11 cellular contexts compared by ENCODE assay signal in the genomic region with DNA sequence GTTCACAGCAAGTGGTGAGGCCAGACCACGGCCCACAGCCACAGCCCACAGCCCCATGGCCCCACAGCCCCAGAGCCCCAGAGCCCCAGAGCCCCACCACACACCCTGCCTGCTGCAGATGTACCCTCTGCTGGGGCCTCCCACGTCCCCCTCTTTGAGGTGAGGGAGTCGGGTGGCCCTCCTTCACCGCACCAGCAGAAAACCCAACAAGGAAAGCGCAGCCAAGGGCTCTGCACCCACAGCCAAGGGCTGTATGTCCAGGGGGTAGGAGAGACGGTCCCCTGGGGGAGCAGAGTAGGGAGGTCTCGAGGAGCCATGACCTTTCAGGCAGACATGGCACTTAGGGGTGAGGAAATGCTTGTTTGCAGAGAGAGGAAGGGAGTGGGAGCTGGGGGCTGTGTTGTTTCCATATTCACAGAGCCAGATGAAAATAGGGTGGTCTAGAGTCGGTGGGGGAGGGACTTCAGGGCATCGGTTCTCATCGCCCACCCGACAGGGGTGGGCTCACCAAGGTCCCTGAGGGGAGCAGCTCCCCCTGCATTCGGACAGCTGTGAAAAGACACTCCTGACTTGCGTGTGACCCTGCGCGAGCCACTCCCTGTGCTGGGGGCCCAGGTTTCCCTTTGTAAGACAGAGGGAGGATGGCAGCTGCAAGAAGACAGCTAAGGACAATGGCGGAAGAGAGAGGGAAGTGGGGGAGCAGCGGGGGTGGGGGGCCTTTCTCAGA.
"Had no signal": no experiment of that assay in that cellular context is flagged by ENCODE, and none has a peak within 500 bp of the region (broad histone marks: within the 10 kb centered on the region; RNA-seq: fewer than 3 reads in every experiment).

No MANE protein-coding gene starts in this region.

- H3K9me3 Mint-ChIP-seq: activated T-cell treated with anti-CD3 and anti-CD28 coated beads, Interleukin-2, amount 50 U/mL, for 24 hours; T-helper 2 cell treated with Interferon-gamma antibody and Interleukin-4, amounts not matched to agents 5 μg/mL and 100 μg/mL, for 36 hours had no signal

- H3K4me3 Mint-ChIP-seq: activated naive CD8-positive, alpha-beta T cell; activated T-cell treated with anti-CD3 and anti-CD28 coated beads, Interleukin-2, amount 50 U/mL, for 24 hours; T-helper 2 cell treated with Interferon-gamma antibody and Interleukin-4, amounts not matched to agents 5 μg/mL and 100 μg/mL, for 36 hours had no signal

- H3K36me3 Mint-ChIP-seq: activated naive CD8-positive, alpha-beta T cell had no signal

- H3K27me3 ChIP-seq: brain microvascular endothelial cell, right atrium auricular region, tibial nerve had no signal

- H3K27ac Mint-ChIP-seq: activated naive CD8-positive, alpha-beta T cell; activated T-cell treated with anti-CD3 and anti-CD28 coated beads, Interleukin-2, amount 50 U/mL, for 24 hours; T-helper 2 cell treated with Interferon-gamma antibody and Interleukin-4, amounts not matched to agents 5 μg/mL and 100 μg/mL, for 36 hours had no signal

- H3K4me2 ChIP-seq: smooth muscle cell had no signal

- H3K4me1 ChIP-seq: right atrium auricular region, tibial nerve had no signal

- H3K27ac ChIP-seq: brain microvascular endothelial cell, right atrium auricular region, tibial nerve had no signal

- H3K9me3 ChIP-seq: right atrium auricular region, tibial nerve had no signal

- H3K36me3 ChIP-seq: brain microvascular endothelial cell, right atrium auricular region, tibial nerve had no signal

- H3K4me3 ChIP-seq: right atrium auricular region, smooth muscle cell, tibial nerve had no signal

- DNase-seq: activated CD4-positive, alpha-beta T cell treated with anti-CD3 and anti-CD28 coated beads, Interleukin-2, amount 50 U/mL, for 1 hour; activated gamma-delta T cell; activated T-cell treated with anti-CD3 and anti-CD28 coated beads, Interleukin-2, amount 50 U/mL, for 24 hours; amygdala; brain microvascular endothelial cell; hippocampal formation had no signal
